Comparison of ENCODE assay signal across 11 cellular contexts in the genomic region with DNA sequence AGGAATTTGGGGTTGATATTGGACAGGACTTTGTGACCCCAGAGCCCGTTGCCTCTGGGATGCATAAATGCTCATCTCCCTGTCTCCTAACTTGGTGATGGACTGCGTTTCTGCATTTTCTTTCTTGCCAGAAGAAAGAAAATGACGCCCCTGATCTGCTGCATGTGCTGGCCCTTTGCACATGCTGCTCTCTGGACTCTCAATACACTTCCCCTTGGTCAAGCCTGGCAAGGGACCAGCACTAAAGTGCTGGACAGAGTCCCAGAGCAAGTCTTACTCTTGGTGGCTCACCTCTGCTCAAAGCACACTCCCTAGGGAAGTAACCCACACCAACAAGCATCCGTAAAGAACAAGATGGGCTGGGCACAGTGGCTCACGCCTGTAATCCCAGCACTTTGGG. TPM values are rescaled to one million over a fixed set of nuclear protein-coding genes. Genes with fewer than 3 reads are reported as not detected.
DNase-seq lines count a peak whose midpoint lies in the region; ATAC-seq, FAIRE-seq and TF ChIP-seq lines count a peak whose summit lies in the region.
"Had no signal": no experiment of that assay in that cellular context is flagged by ENCODE, and none has a peak within 500 bp of the region (broad histone marks: within the 10 kb centered on the region; RNA-seq: fewer than 3 reads in every experiment).

No MANE protein-coding gene starts in this region.

- FAIRE-seq in HTR-8/SVneo (lab: Jason Lieb, UNC), result no peak

- intact Hi-C loops in heart left ventricle (cut with DNase I) (no loop called here), cardiac septum (cut with DNase I) (no loop called here), mucosa of descending colon (cut with DNase I, micrococcal nuclease) (no loop called here), upper lobe of right lung (cut with DNase I) (no loop called here)

- H3K9me3 ChIP-seq in heart left ventricle (no peaks in the 10 kb centered on the region), mucosa of descending colon (no peaks in the 10 kb centered on the region), upper lobe of right lung (no peaks in the 10 kb centered on the region)
- H3K9me3 ChIP-seq: BLaER1 treated with 17β-estradiol and CSF1 and Interleukin-3, amounts not matched to agents 10 nM and 100 nM had no signal

- no peak for TF ChIP-seq CTCF in heart left ventricle (IDR thresholded peaks at IDR 0.05)
- no peak for TF ChIP-seq CTCF in astrocyte of the spinal cord (IDR thresholded peaks at IDR 0.05; ENCODE audit: low read depth, low read length)
- no peak for TF ChIP-seq CTCF in mucosa of descending colon (IDR thresholded peaks at IDR 0.05)
- no peak for TF ChIP-seq CTCF in upper lobe of right lung (IDR thresholded peaks at IDR 0.05)

- WGBS in heart left ventricle, 4 donors, result 51 to 63% (median 53%) methylated on average over 5 of the region's 5 CpGs

- H3K36me3 ChIP-seq in heart left ventricle (peaks cover 0 to 71% (median 55%) of the 10 kb centered on the region in 9 donors), mucosa of descending colon (ENCODE audit: low read depth) (no peaks in the 10 kb centered on the region), upper lobe of right lung (peaks cover 53% of the 10 kb centered on the region)

- H3K4me1 ChIP-seq in heart left ventricle, result peaks cover 38 to 99% (median 95%) of the 10 kb centered on the region in 12 donors
- peaks cover 38% of the 10 kb centered on the region for H3K4me1 ChIP-seq in mucosa of descending colon (ENCODE audit: low read depth)
- H3K4me1 ChIP-seq in upper lobe of right lung, result peaks cover 91% of the 10 kb centered on the region

- in situ Hi-C loops in astrocyte of the spinal cord (cut with HindIII; ENCODE audit: low sequenced_read_pairs), result loop anchor here (10.0 kb wide), 1 partner anchor 98 kb away; no protein-coding TSS in a partner anchor

- ATAC-seq in heart left ventricle (peak in 1 of 4 donors; percentile 20), mucosa of descending colon (peak; percentile 27), upper lobe of right lung (no peak)

- H3K27ac ChIP-seq in heart left ventricle, result peak overlapping the region in 10 of 12 donors; percentile 9 to 99 (median 48)
- peak overlapping the region; percentile 36 for H3K27ac ChIP-seq in upper lobe of right lung
- H3K27ac ChIP-seq: BLaER1 treated with 17β-estradiol and CSF1 and Interleukin-3, amounts not matched to agents 10 nM and 100 nM had no signal

- no peak for TF ChIP-seq POLR2A in heart left ventricle (IDR thresholded peaks at IDR 0.05)

- H3K27me3 ChIP-seq in heart left ventricle (no peaks in the 10 kb centered on the region), upper lobe of right lung (no peaks in the 10 kb centered on the region)
- H3K27me3 ChIP-seq: BLaER1 treated with 17β-estradiol and CSF1 and Interleukin-3, amounts not matched to agents 10 nM and 100 nM had no signal

- DNase-seq in heart left ventricle, result peak in 3 of 5 donors; percentile 51 to 70 (median 53)
- DNase-seq in cardiac septum (ENCODE audit: low spot score), result no peak
- peak; percentile 55 for DNase-seq in astrocyte of the spinal cord (ENCODE audit: low read depth, low spot score)
- DNase-seq in mucosa of descending colon, result peak in 1 of 3 donors; percentile 40
- DNase-seq in upper lobe of right lung, result no peak
- no peak for DNase-seq in HTR-8/SVneo (ENCODE audit: insufficient read length, low spot score)
- DNase-seq in DMS114 treated with DMSO at 0.1 percent for 48 hours (lab: John Stamatoyannopoulos, UW; ENCODE audit: unreplicated experiment), result no peak
- DNase-seq in NCI-H146 treated with DMSO at 0.1 percent for 48 hours (lab: John Stamatoyannopoulos, UW; ENCODE audit: unreplicated experiment), result no peak
- DNase-seq: NCI-H1694 treated with DMSO at 0.1 percent for 48 hours, SW 1271 had no signal

- H3K4me3 ChIP-seq in heart left ventricle (no peak overlapping the region), astrocyte of the spinal cord (ENCODE audit: low read depth, low read length) (no peak overlapping the region), mucosa of descending colon (no peak overlapping the region), upper lobe of right lung (no peak overlapping the region)
- H3K4me3 ChIP-seq: BLaER1 treated with 17β-estradiol and CSF1 and Interleukin-3, amounts not matched to agents 10 nM and 100 nM had no signal

RNA-seq across cellular contexts. Expression of gene MYH9, which starts 40.7 kb away (rescaled TPM):
- 100 to 1,000 TPM; 126 to 482 (median 238) TPM for total RNA-seq in heart left ventricle
- polyA plus RNA-seq in heart left ventricle, result 100 to 1,000 TPM; 109 to 407 TPM
- 282 TPM for total RNA-seq in cardiac septum
- 100 to 1,000 TPM; 501 to 831 (median 599) TPM for total RNA-seq in mucosa of descending colon
- 842 TPM for total RNA-seq in upper lobe of right lung

Comparison
In these comparisons a context has a peak if more than half of its experiments do, and no peak if none do; other contexts are left out.
1. DNase-seq: peak in heart left ventricle (3 of 5) and astrocyte of the spinal cord (single experiment); none in cardiac septum (single experiment), upper lobe of right lung (single experiment), HTR-8/SVneo (single experiment), DMS114 treated with DMSO at 0.1 percent for 48 hours (single experiment) and NCI-H146 treated with DMSO at 0.1 percent for 48 hours (single experiment).